ENCODE assay signal across 20 cellular contexts in the genomic region with DNA sequence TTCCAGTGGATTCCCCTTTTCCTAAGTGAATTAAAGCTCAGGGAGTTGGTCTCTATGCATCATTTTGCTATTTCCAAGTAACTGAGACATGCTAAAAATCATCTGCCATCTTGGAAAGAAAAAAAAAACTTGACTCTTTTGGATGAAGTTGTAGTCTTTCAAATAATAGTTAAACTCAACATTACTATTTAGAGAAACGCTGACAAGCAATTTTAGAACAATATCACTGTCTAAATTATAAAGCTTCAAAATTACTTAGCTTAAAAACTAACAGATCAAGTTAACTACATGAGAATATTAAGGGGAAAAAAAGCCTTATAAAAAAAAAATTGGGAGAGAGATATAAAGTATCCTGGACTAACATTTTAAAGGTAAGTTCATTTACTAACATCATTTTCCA.
DNase-seq lines count a peak whose midpoint lies in the region; FAIRE-seq and TF ChIP-seq lines count a peak whose summit lies in the region.
"Had no signal": no experiment of that assay in that cellular context is flagged by ENCODE, and none has a peak within 500 bp of the region (broad histone marks: within the 10 kb centered on the region; RNA-seq: fewer than 3 reads in every experiment).

No MANE protein-coding gene starts in this region.

- no peak for TF ChIP-seq POLR2A in breast epithelium (IDR thresholded peaks at IDR 0.05)
- no peak for TF ChIP-seq POLR2A in sigmoid colon (IDR thresholded peaks at IDR 0.05)

- no TSS peak for BruUV-seq in mammary epithelial cell (replicated peaks; lab: Mats Ljungman, UMichigan)

- TF ChIP-seq CTCF in mammary epithelial cell (conservative IDR thresholded peaks at IDR 0.05 in 1 of 2, IDR thresholded peaks at IDR 0.05 in 1 of 2; ENCODE audit: extremely low read depth in 1 of 2, insufficient read depth in 1 of 2, low read depth in 1 of 2, low read length in 2 of 2): no peak
- TF ChIP-seq CTCF in breast epithelium (IDR thresholded peaks at IDR 0.05): no peak
- TF ChIP-seq CTCF in kidney (IDR thresholded peaks at IDR 0.05; ENCODE audit: borderline replicate concordance, extremely low read depth, insufficient read depth): no peak
- TF ChIP-seq CTCF in sigmoid colon (IDR thresholded peaks at IDR 0.05): no peak

- H3K4me1 ChIP-seq in mammary epithelial cell (ENCODE audit: insufficient read depth, low read length) (peaks cover 10% of the 10 kb centered on the region), breast epithelium (no peaks in the 10 kb centered on the region), kidney (ENCODE audit: control insufficient read depth in 1 of 2, insufficient read depth in 1 of 2, low read depth in 1 of 2, low read length in 2 of 2) (no peaks in the 10 kb centered on the region), small intestine (ENCODE audit: control insufficient read depth in 2 of 2, insufficient read depth in 1 of 2, low read depth in 1 of 2, low read length in 1 of 2) (no peaks in the 10 kb centered on the region), sigmoid colon (no peaks in the 10 kb centered on the region)
- H3K4me1 ChIP-seq: BLaER1, Caco-2 had no signal

- CTCF ChIA-PET in mammary epithelial cell (lab: Charles Lee; ENCODE audit: low non-redundant PET): interaction anchor here (0.6 kb wide), 1 partner anchor 19 kb away, joined by 3 read pairs; no protein-coding TSS in a partner anchor

- in situ Hi-C loops in mammary epithelial cell (cut with MboI; ENCODE audit: low sequenced_read_pairs in 2 of 2): loop anchor here in 1 of 2 donors (25.0 kb wide), 1 partner anchor 235 kb away; the partner anchor contains the start of gene FREM2

- no peaks in the 10 kb centered on the region for H4K20me1 ChIP-seq in mammary epithelial cell (ENCODE audit: insufficient read depth, low read length)
- H4K20me1 ChIP-seq: BLaER1 had no signal

- H3K36me3 ChIP-seq in mammary epithelial cell (ENCODE audit: insufficient read depth, low read length) (no peaks in the 10 kb centered on the region), breast epithelium (no peaks in the 10 kb centered on the region), kidney (ENCODE audit: control insufficient read depth in 1 of 2, insufficient read depth in 2 of 2, low read length in 2 of 2) (no peaks in the 10 kb centered on the region), small intestine (ENCODE audit: control insufficient read depth in 2 of 2, insufficient read depth in 2 of 2, low read length in 2 of 2) (no peaks in the 10 kb centered on the region), sigmoid colon (no peaks in the 10 kb centered on the region)
- H3K36me3 ChIP-seq: BLaER1 had no signal

- peak overlapping the region; percentile 84 for H2AFZ ChIP-seq in mammary epithelial cell (ENCODE audit: low read depth, low read length)

- dilution Hi-C loops in mammary epithelial cell (cut with HindIII; ENCODE audit: low sequenced_read_pairs): no loop called here

- H3K9ac ChIP-seq in mammary epithelial cell (ENCODE audit: insufficient read depth, low read length): no peak overlapping the region
- no peak overlapping the region for H3K9ac ChIP-seq in kidney (ENCODE audit: low read length in 2 of 2)
- H3K9ac ChIP-seq: BLaER1 had no signal

- no peak for TF ChIP-seq EP300 in sigmoid colon (IDR thresholded peaks at IDR 0.05)

- no peaks in the 10 kb centered on the region for H3K79me2 ChIP-seq in mammary epithelial cell (ENCODE audit: insufficient read depth, low read length)

- H3K9me3 ChIP-seq in mammary epithelial cell (replicated peaks; ENCODE audit: insufficient read depth, low read length) (peaks cover 4% of the 10 kb centered on the region), breast epithelium (no peaks in the 10 kb centered on the region), kidney (ENCODE audit: control insufficient read depth in 1 of 2, low read length in 2 of 2) (no peaks in the 10 kb centered on the region), small intestine (ENCODE audit: control insufficient read depth, low read depth) (no peaks in the 10 kb centered on the region), sigmoid colon (no peaks in the 10 kb centered on the region)
- H3K9me3 ChIP-seq: Caco-2 had no signal

- intact Hi-C loops in mammary epithelial cell (cut with micrococcal nuclease) (no loop called here), breast epithelium (cut with DNase I; ENCODE audit: low total_unique reads) (no loop called here), kidney (cut with DNase I) (no loop called here), sigmoid colon (cut with DNase I) (no loop called here)

- no peak for DNase-seq in mammary epithelial cell
- DNase-seq in breast epithelium (ENCODE audit: low spot score in 2 of 2): no peak
- DNase-seq in kidney: no peak
- no peak for DNase-seq in small intestine
- DNase-seq in SKM-1 treated with dmso at 0.1 percent for 144 hours (lab: John Stamatoyannopoulos, UW; ENCODE audit: unreplicated experiment): no peak
- DNase-seq in sigmoid colon: no peak
- DNase-seq: Caco-2; CD4-positive, CD25-positive, alpha-beta regulatory T cell; CD8-positive, alpha-beta T cell; DMS53; DMS79 treated with DMSO at 0.1 percent for 48 hours; GF-D8; GOT3; H7; HCEC 1CT had no signal

- H3K27me3 ChIP-seq in mammary epithelial cell (ENCODE audit: insufficient read depth, low read length) (peaks cover 2% of the 10 kb centered on the region), breast epithelium (peaks cover 0 to 9% of the 10 kb centered on the region in 2 donors), small intestine (ENCODE audit: control insufficient read depth in 2 of 2, insufficient read depth in 2 of 2, low read length in 2 of 2) (peaks cover 0 to 4% of the 10 kb centered on the region in 2 donors), sigmoid colon (no peaks in the 10 kb centered on the region)
- H3K27me3 ChIP-seq: BLaER1 had no signal

- FAIRE-seq in kidney (lab: Jason Lieb, UNC): peak; percentile 55
- FAIRE-seq in small intestine (lab: Jason Lieb, UNC): peak; percentile 64
- FAIRE-seq: GM12891, GM18507 had no signal

- WGBS in mammary epithelial cell (ENCODE audit: low coverage, missing lambda C conversion rate): 93% methylated on average over 1 of the region's 1 CpG
- WGBS in small intestine, 3 donors: 88 to 89% (median 88%) methylated on average over 1 of the region's 1 CpG
- 89 to 94% methylated on average over 1 of the region's 1 CpG for WGBS in sigmoid colon, 2 donors

- H3K4me3 ChIP-seq in mammary epithelial cell (replicated peaks in 1 of 3; ENCODE audit: insufficient read depth in 1 of 3, low read depth in 2 of 3, low read length in 3 of 3): no peak overlapping the region
- H3K4me3 ChIP-seq in breast epithelium: no peak overlapping the region
- H3K4me3 ChIP-seq in kidney (ENCODE audit: low read length in 2 of 2): no peak overlapping the region
- H3K4me3 ChIP-seq in small intestine (ENCODE audit: low read depth in 1 of 2, low read length in 2 of 2): no peak overlapping the region
- H3K4me3 ChIP-seq in sigmoid colon: no peak overlapping the region
- H3K4me3 ChIP-seq: BLaER1 had no signal

- no peak overlapping the region for H3K27ac ChIP-seq in mammary epithelial cell (ENCODE audit: insufficient read depth, low read depth, low read length)
- H3K27ac ChIP-seq in breast epithelium: no peak overlapping the region
- H3K27ac ChIP-seq in kidney (ENCODE audit: low read depth in 2 of 2, low read length in 2 of 2): no peak overlapping the region
- no peak overlapping the region for H3K27ac ChIP-seq in small intestine (ENCODE audit: low read depth in 1 of 2, low read length in 1 of 2)
- H3K27ac ChIP-seq in sigmoid colon: no peak overlapping the region
- H3K27ac ChIP-seq: 22Rv1, BLaER1, C4-2B had no signal

- no peak overlapping the region for H3K4me2 ChIP-seq in mammary epithelial cell (ENCODE audit: insufficient read depth, low read depth, low read length)
- H3K4me2 ChIP-seq: BLaER1 had no signal
